1 cellular context compared by ENCODE assay signal in genomic region chr19:50537769-50538230, GRCh38.
TF ChIP-seq lines count a peak whose summit lies in the region.

No MANE protein-coding gene starts in this region.

TF ChIP-seq in SK-N-SH, 30 proteins besides CTCF, POLR2A, EP300 and RAD21 (continued from another document):
- no peak for TF ChIP-seq MXI1 (IDR thresholded peaks at IDR 0.05; ENCODE audit: low read depth, low read length)
- no peak for TF ChIP-seq ELF1 (IDR thresholded peaks at IDR 0.05)
